ENCODE assay signal across 8 cellular contexts in the genomic region with DNA sequence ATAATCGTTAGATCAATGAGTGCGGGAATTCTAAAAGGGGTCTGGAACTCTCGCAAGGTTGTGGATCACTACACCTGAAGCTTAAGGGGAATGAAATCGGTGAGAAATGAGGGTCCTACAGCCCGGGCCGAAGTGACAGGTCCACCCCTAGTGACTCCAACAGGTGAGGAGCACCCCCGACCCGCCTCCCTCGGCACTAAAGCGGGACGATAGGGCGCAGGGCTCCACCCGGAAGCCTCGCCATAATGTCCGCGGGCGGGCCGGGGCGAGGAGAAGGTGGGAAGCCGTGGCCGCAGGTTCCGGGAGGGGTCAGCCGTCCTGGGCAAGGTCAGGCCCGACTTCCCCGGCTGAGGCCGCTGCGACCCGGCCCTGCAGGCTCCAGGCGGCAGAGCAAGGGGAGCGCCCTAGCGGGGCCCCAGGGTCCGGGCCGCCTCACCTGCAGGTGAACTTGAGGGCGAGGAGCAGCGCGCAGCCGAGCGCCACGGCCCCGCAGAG. TPM values are rescaled to one million over a fixed set of nuclear protein-coding genes. Genes with fewer than 3 reads are reported as not detected.
DNase-seq lines count a peak whose midpoint lies in the region; ATAC-seq, FAIRE-seq and TF ChIP-seq lines count a peak whose summit lies in the region.

No MANE protein-coding gene starts in this region.

- FAIRE-seq in D721Med (lab: Jason Lieb, UNC): no peak

- H3K27ac ChIP-seq in Karpas-422 (ENCODE audit: low read length): peak overlapping the region; percentile 72

- H4K20me1 ChIP-seq in Karpas-422 (ENCODE audit: insufficient read depth, low read depth, low read length): peaks cover 14% of the 10 kb centered on the region

- peak overlapping the region; percentile 84 for H3K4me2 ChIP-seq in Karpas-422 (ENCODE audit: low read depth, low read length, poor library complexity, severe bottlenecking)

- H3K4me1 ChIP-seq in Karpas-422 (ENCODE audit: low read length): peaks cover 48% of the 10 kb centered on the region

- peak; percentile 10 for ATAC-seq in GM21786 (IDR thresholded peaks at IDR 0.05; ENCODE audit: unreplicated experiment)

- H3K27me3 ChIP-seq in Karpas-422 (ENCODE audit: low read length): no peaks in the 10 kb centered on the region

- no peaks in the 10 kb centered on the region for H3K9me3 Mint-ChIP-seq in osteocyte (ENCODE audit: unreplicated experiment)

- DNase-seq in Karpas-422 (peak; percentile 73), fibroblast of villous mesenchyme (ENCODE audit: low read depth) (no peak), osteocyte (ENCODE audit: extremely low spot score, unreplicated experiment) (no peak), D721Med (ENCODE audit: insufficient read length, low spot score) (no peak), DMS79 treated with DMSO at 0.1 percent for 48 hours (lab: John Stamatoyannopoulos, UW) (no peak)
- DNase-seq in activated CD8-positive, alpha-beta memory T cell treated with anti-CD3 and anti-CD28 coated beads, Interleukin-2, amount 50 U/mL, for 4 hours: peak; percentile 43

- H3K79me2 ChIP-seq in Karpas-422 (ENCODE audit: low read length): peaks cover 54% of the 10 kb centered on the region

- peak overlapping the region; percentile 97 for H3K4me3 ChIP-seq in GM08714 (ENCODE audit: low read length)
- peak overlapping the region; percentile 81 for H3K4me3 ChIP-seq in Karpas-422 (ENCODE audit: low read length)
- peak overlapping the region; percentile 94 for H3K4me3 ChIP-seq in fibroblast of villous mesenchyme (ENCODE audit: low read depth, low read length)

- H3K9me2 ChIP-seq in Karpas-422 (replicated peaks; ENCODE audit: insufficient read depth, low read length): no peaks in the 10 kb centered on the region

- no peak overlapping the region; the same call in 1 of the 2 replicates for H2AFZ ChIP-seq in Karpas-422 (ENCODE audit: low read length)

- H3K4me1 Mint-ChIP-seq in osteocyte (ENCODE audit: unreplicated experiment): peaks cover 56% of the 10 kb centered on the region

- H3K4me3 Mint-ChIP-seq in osteocyte (ENCODE audit: unreplicated experiment): peak overlapping the region; percentile 95

- TF ChIP-seq CTCF in fibroblast of villous mesenchyme (IDR thresholded peaks at IDR 0.05; ENCODE audit: insufficient read depth, low read depth, low read length) (no peak), osteocyte (IDR thresholded peaks at IDR 0.05) (no peak), D721Med (IDR thresholded peaks at IDR 0.05; ENCODE audit: insufficient read depth, missing control alignments) (no peak)

- H3K9me3 ChIP-seq in Karpas-422 (ENCODE audit: low read length): no peaks in the 10 kb centered on the region

- peaks cover 8% of the 10 kb centered on the region; the same call in 1 of the 2 replicates for H3K36me3 ChIP-seq in Karpas-422 (ENCODE audit: insufficient read depth, low read length)

- H3K9ac ChIP-seq in Karpas-422 (ENCODE audit: low read length): peak overlapping the region; percentile 87

- H3K27me3 Mint-ChIP-seq in osteocyte (ENCODE audit: unreplicated experiment): no peaks in the 10 kb centered on the region

- H3K36me3 Mint-ChIP-seq in osteocyte (ENCODE audit: unreplicated experiment): no peaks in the 10 kb centered on the region

- peak overlapping the region; percentile 91 for H3K27ac Mint-ChIP-seq in osteocyte (ENCODE audit: unreplicated experiment)

RNA-seq across cellular contexts. Expression of a gene that starts 0.6 kb away (rescaled TPM):
- 28.5 and 49.6 TPM in 2 replicates for total RNA-seq in Karpas-422 (2014; rRNA removed; shearing (Covaris generic); ENCODE audit: low replicate concordance)
- total RNA-seq in fibroblast of villous mesenchyme: 27.1 and 30.2 TPM in 2 replicates
- 31.9 and 32.3 TPM in 2 replicates for total RNA-seq in osteocyte

RNA-seq across cellular contexts. Expression of a gene that starts 55.0 kb away (rescaled TPM):
- total RNA-seq in Karpas-422 (2014; rRNA removed; shearing (Covaris generic); ENCODE audit: low replicate concordance): 28.4 and 54.9 TPM in 2 replicates
- total RNA-seq in fibroblast of villous mesenchyme (39.0 and 59.2 TPM in 2 replicates), osteocyte (69.6 and 79.6 TPM in 2 replicates)

Comparison
In these comparisons a context has a peak if more than half of its experiments do, and no peak if none do; other contexts are left out.
1. DNase-seq: peak in Karpas-422 (single experiment) and activated CD8-positive, alpha-beta memory T cell treated with anti-CD3 and anti-CD28 coated beads, Interleukin-2, amount 50 U/mL, for 4 hours (single experiment); none in fibroblast of villous mesenchyme (single experiment), osteocyte (single experiment), D721Med (single experiment) and DMS79 treated with DMSO at 0.1 percent for 48 hours (single experiment).
2. Peak in every context shown above with its lines, with median percentiles within 50 percentile points of each other: H3K4me3 ChIP-seq.